1 cellular context compared by ENCODE assay signal in genomic region chr19:56121180-56122167, GRCh38.
TF ChIP-seq lines count a peak whose summit lies in the region.

ZNF787 (minus strand) TSS chr19:56121295; CDS start chr19:56103217, 18,078 bp downstream.

TF ChIP-seq in A549, 52 proteins besides CTCF, POLR2A, EP300 and RAD21 (continued from another document):
- TF ChIP-seq REST (IDR thresholded peaks at IDR 0.05) = no peak
- no peak for TF ChIP-seq HES2 (IDR thresholded peaks at IDR 0.05)
- no peak for TF ChIP-seq FOXS1 (CRISPR knock-in tag; IDR thresholded peaks at IDR 0.05)
- 0 out of 2 replicates have a peak, but pooled peaks have one; percentile 11 for TF ChIP-seq HMGXB4 (CRISPR knock-in tag; IDR thresholded peaks at IDR 0.05; ENCODE audit: borderline replicate concordance)
- TF ChIP-seq NR3C1 (IDR thresholded peaks at IDR 0.05) = no peak
- no peak for TF ChIP-seq ZFP36 (IDR thresholded peaks at IDR 0.05; ENCODE audit: borderline replicate concordance, partially characterized antibody)
- no peak for TF ChIP-seq NFE2L2 (conservative IDR thresholded peaks at IDR 0.05; ENCODE audit: low read length)
- TF ChIP-seq MYC (IDR thresholded peaks at IDR 0.05; ENCODE audit: borderline replicate concordance, low read length) = peak; percentile 79
- no peak for TF ChIP-seq FOSB (CRISPR knock-in tag; IDR thresholded peaks at IDR 0.05)
- no peak for TF ChIP-seq SREBF2 (IDR thresholded peaks at IDR 0.05)
- TF ChIP-seq KDM1A (IDR thresholded peaks at IDR 0.05; ENCODE audit: low read depth) = no peak
- no peak for TF ChIP-seq HDAC2 (IDR thresholded peaks at IDR 0.05)
- TF ChIP-seq CEBPB (IDR thresholded peaks at IDR 0.05) = no peak
- no peak for TF ChIP-seq JUNB (IDR thresholded peaks at IDR 0.05)
- no peak for TF ChIP-seq RNF2 (IDR thresholded peaks at IDR 0.05; ENCODE audit: borderline replicate concordance, low read depth)
- no peak for TF ChIP-seq RARB (CRISPR knock-in tag; IDR thresholded peaks at IDR 0.05)
- no peak for TF ChIP-seq MAFK (IDR thresholded peaks at IDR 0.05; ENCODE audit: partially characterized antibody)
- no peak for TF ChIP-seq USF2 (IDR thresholded peaks at IDR 0.05)
- no peak for TF ChIP-seq CHD4 (IDR thresholded peaks at IDR 0.05; ENCODE audit: borderline replicate concordance)
- no peak for TF ChIP-seq CBX8 (IDR thresholded peaks at IDR 0.05)
- 0 out of 2 replicates have a peak, but pooled peaks have one; percentile 39 for TF ChIP-seq ELK1 (IDR thresholded peaks at IDR 0.05; ENCODE audit: low read depth, low read length)
- TF ChIP-seq ZSCAN20 (CRISPR knock-in tag; IDR thresholded peaks at IDR 0.05) = no peak
- peak; percentile 24; the same call in 1 of the 2 replicates for TF ChIP-seq TP53 (CRISPR knock-in tag; IDR thresholded peaks at IDR 0.05)
- TF ChIP-seq GATA3 (IDR thresholded peaks at IDR 0.05; ENCODE audit: borderline replicate concordance) = peak; percentile 30; the same call in 1 of the 2 replicates
- TF ChIP-seq ATOH8 (CRISPR knock-in tag; IDR thresholded peaks at IDR 0.05; ENCODE audit: low read depth) = no peak
- no peak for TF ChIP-seq BHLHE40 (IDR thresholded peaks at IDR 0.05; ENCODE audit: low read depth, low read length)
- TF ChIP-seq ZC3H11A (IDR thresholded peaks at IDR 0.05) = 0 out of 2 replicates have a peak, but pooled peaks have one; percentile 0
- TF ChIP-seq HEYL (CRISPR knock-in tag; IDR thresholded peaks at IDR 0.05) = no peak
- no peak for TF ChIP-seq PBX3 (IDR thresholded peaks at IDR 0.05)
TF ChIP-seq in A549: peak in this region for 10.
